16 cellular contexts compared by ENCODE assay signal in genomic region chr7:28510022-28510367, GRCh38.
"Had no signal": no experiment of that assay in that cellular context is flagged by ENCODE, and none has a peak within 500 bp of the region (broad histone marks: within the 10 kb centered on the region; RNA-seq: fewer than 3 reads in every experiment).

No MANE protein-coding gene starts in this region.

- H3K9me3 Mint-ChIP-seq: activated naive CD8-positive, alpha-beta T cell treated with anti-CD3 and anti-CD28 coated beads, Interleukin-2, amount 10 ng/mL, durations not matched to agents 7 days and 5 days; activated T-cell treated with anti-CD3 and anti-CD28 coated beads, Interleukin-2, amount 50 U/mL, for 24 hours; natural killer cell treated with Interleukin-12 subunit alpha and Interleukin-12 subunit beta and Interleukin-15 and Interleukin-18, amount 100 ng/mL, for 72 hours; stimulated activated naive CD8-positive, alpha-beta T cell treated with anti-CD3 and anti-CD28 coated beads, Interleukin-15, amount 100 ng/mL, for 72 hours had no signal

- H3K9me3 ChIP-seq: ascending aorta, heart left ventricle, prostate gland, right lobe of liver had no signal

- H3K27ac Mint-ChIP-seq: activated T-cell treated with anti-CD3 and anti-CD28 coated beads, Interleukin-2, amount 50 U/mL, for 24 hours; natural killer cell treated with Interleukin-12 subunit alpha and Interleukin-12 subunit beta and Interleukin-15 and Interleukin-18, amount 100 ng/mL, for 72 hours had no signal

- H3K36me3 ChIP-seq: ascending aorta, cardiac muscle cell, heart left ventricle, prostate gland, right lobe of liver had no signal

- FAIRE-seq: colon, islet of Langerhans, urothelium cell line had no signal

- H3K27me3 ChIP-seq: ascending aorta, cardiac muscle cell, heart left ventricle had no signal

- DNase-seq: activated gamma-delta T cell; activated naive CD8-positive, alpha-beta T cell treated with anti-CD3 and anti-CD28 coated beads, Interleukin-2, amount 10 ng/mL, durations not matched to agents 7 days and 5 days; activated T-cell treated with anti-CD3 and anti-CD28 coated beads, Interleukin-2, amount 50 U/mL, for 24 hours; foreskin melanocyte; stimulated activated CD4-positive, alpha-beta T cell treated with anti-CD3 and anti-CD28 coated beads, Interleukin-4, amount 100 ng/mL, for 1 hour; stimulated activated CD8-positive, alpha-beta memory T cell treated with anti-CD3 and anti-CD28 coated beads, Interleukin-4, amount 100 ng/mL, for 48 hours; stimulated activated naive CD8-positive, alpha-beta T cell treated with anti-CD3 and anti-CD28 coated beads, Interleukin-15, amount 100 ng/mL, for 72 hours had no signal

- ATAC-seq: natural killer cell treated with Interleukin-12 subunit alpha and Interleukin-12 subunit beta and Interleukin-15 and Interleukin-18, amount 100 ng/mL, for 72 hours; stimulated activated naive CD8-positive, alpha-beta T cell treated with anti-CD3 and anti-CD28 coated beads, Interleukin-15, amount 100 ng/mL, for 72 hours had no signal

- H3K27ac ChIP-seq: ascending aorta, cardiac muscle cell, prostate gland, right lobe of liver had no signal

- H3K4me3 Mint-ChIP-seq: activated T-cell treated with anti-CD3 and anti-CD28 coated beads, Interleukin-2, amount 50 U/mL, for 24 hours; natural killer cell treated with Interleukin-12 subunit alpha and Interleukin-12 subunit beta and Interleukin-15 and Interleukin-18, amount 100 ng/mL, for 72 hours had no signal

- H3K4me1 ChIP-seq: ascending aorta, prostate gland, right lobe of liver had no signal

- H3K4me3 ChIP-seq: ascending aorta, cardiac muscle cell, prostate gland, right lobe of liver had no signal

- H3K36me3 Mint-ChIP-seq: activated naive CD8-positive, alpha-beta T cell treated with anti-CD3 and anti-CD28 coated beads, Interleukin-2, amount 10 ng/mL, durations not matched to agents 7 days and 5 days; natural killer cell treated with Interleukin-12 subunit alpha and Interleukin-12 subunit beta and Interleukin-15 and Interleukin-18, amount 100 ng/mL, for 72 hours had no signal
